Comparison of ENCODE assay signal across 24 cellular contexts in genomic region chr4:32396504-32396903, GRCh38.
"Had no signal": no experiment of that assay in that cellular context is flagged by ENCODE, and none has a peak within 500 bp of the region (broad histone marks: within the 10 kb centered on the region; RNA-seq: fewer than 3 reads in every experiment).

No MANE protein-coding gene starts in this region.

- FAIRE-seq: astrocyte, RCC 7860 had no signal

- DNase-seq: activated CD4-positive, alpha-beta memory T cell treated with anti-CD3 and anti-CD28 coated beads, Interleukin-2, amount 10 ng/mL, durations not matched to agents 7 days and 5 days; activated CD4-positive, alpha-beta T cell treated with anti-CD3 and anti-CD28 coated beads, Interleukin-2, amount 50 U/mL, for 1 hour; activated CD4-positive, CD25-positive, alpha-beta regulatory T cell; activated gamma-delta T cell; activated naive CD4-positive, alpha-beta T cell treated with anti-CD3 and anti-CD28 coated beads for 36 hours; activated T-cell treated with anti-CD3 and anti-CD28 coated beads for 4 hours; activated T-cell treated with anti-CD3 and anti-CD28 coated beads, Interleukin-2, amount 50 U/mL, for 48 hours; amygdala; KG1; NCI-H1092; NCI-H1417; NCI-H187; NCI-H2081; NCI-H2171; NCI-H2227 treated with DMSO at 0.1 percent for 48 hours; NCI-H446 treated with DMSO at 0.1 percent for 48 hours; NCI-H524 treated with DMSO at 0.1 percent for 48 hours; NCI-H82; PC-3; SIG-M5; T-helper 17 cell; T-helper 9 cell had no signal
